ENCODE assay signal across 14 cellular contexts in the genomic region with DNA sequence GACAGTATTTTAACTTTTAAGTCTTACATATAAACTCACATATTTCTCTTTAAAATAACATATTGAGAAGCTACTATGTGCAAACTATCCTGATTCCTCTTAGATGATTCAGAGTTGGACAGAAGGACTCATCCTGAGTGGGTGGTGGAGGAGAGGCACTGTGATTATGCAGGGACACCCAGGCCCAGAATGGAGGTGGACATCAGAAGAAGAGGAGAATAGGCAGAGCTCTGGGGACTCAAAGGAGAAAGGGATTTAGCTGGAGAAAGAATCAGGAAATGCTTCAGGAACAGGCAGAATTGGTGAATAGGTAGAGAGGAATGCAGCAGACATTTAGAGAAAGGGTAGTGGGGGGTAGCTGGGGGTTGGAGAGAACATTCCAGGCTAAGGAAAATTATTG.
"Had no signal": no experiment of that assay in that cellular context is flagged by ENCODE, and none has a peak within 500 bp of the region (broad histone marks: within the 10 kb centered on the region; RNA-seq: fewer than 3 reads in every experiment).

No MANE protein-coding gene starts in this region.

- ATAC-seq: activated naive CD4-positive, alpha-beta T cell treated with anti-CD3 and anti-CD28 coated beads, Interleukin-2, amount 50 U/mL, for 72 hours; heart left ventricle had no signal

- H3K27me3 ChIP-seq: esophagus muscularis mucosa, heart left ventricle, right atrium auricular region, stomach had no signal

- H3K27ac ChIP-seq: esophagus muscularis mucosa, heart left ventricle, right atrium auricular region, stomach, thoracic aorta had no signal

- DNase-seq: activated CD4-positive, alpha-beta T cell treated with anti-CD3 and anti-CD28 coated beads, Interleukin-2, amount 50 U/mL, for 4 hours; activated effector memory CD4-positive, alpha-beta T cell treated with Interleukin-2 at 50 U/mL for 16 hours; activated T-cell treated with anti-CD3 and anti-CD28 coated beads, Interleukin-2, amount 50 U/mL, for 1 hour; amygdala; heart left ventricle; kidney; midbrain; stimulated activated CD4-positive, alpha-beta T cell treated with anti-CD3 and anti-CD28 coated beads, Interleukin-4, amount 100 ng/mL, for 24 hours; stomach; T-helper 2 cell had no signal

- H3K4me3 ChIP-seq: esophagus muscularis mucosa, heart left ventricle, right atrium auricular region, stomach, thoracic aorta had no signal

- H3K9me3 ChIP-seq: esophagus muscularis mucosa, heart left ventricle, right atrium auricular region, stomach, thoracic aorta had no signal

- H3K36me3 ChIP-seq: esophagus muscularis mucosa, right atrium auricular region, stomach, thoracic aorta had no signal
